ENCODE assay signal across 1 cellular context in genomic region chr2:74072542-74072941, GRCh38.
TF ChIP-seq lines count a peak whose summit lies in the region.

No MANE protein-coding gene starts in this region.

TF ChIP-seq in K562, 482 proteins besides CTCF, POLR2A, EP300 and RAD21 (continued from another document):
- TF ChIP-seq NR2F6 (CRISPR knock-in tag; IDR thresholded peaks at IDR 0.05) (no peak), PHB (CRISPR knock-in tag; IDR thresholded peaks at IDR 0.05) (no peak), CCAR2 (IDR thresholded peaks at IDR 0.05; ENCODE audit: low read depth, low read length) (no peak), ZNF23 (CRISPR knock-in tag; IDR thresholded peaks at IDR 0.05) (no peak), ARID1B (IDR thresholded peaks at IDR 0.05) (0 out of 2 replicates have a peak, but pooled peaks have one; percentile 40), SMARCA4 (IDR thresholded peaks at IDR 0.05) (peak; percentile 30; the same call in 1 of the 2 replicates), FOXA3 (CRISPR knock-in tag; conservative IDR thresholded peaks at IDR 0.05 in 1 of 2, IDR thresholded peaks at IDR 0.05 in 1 of 2) (no peak), DMBX1 (CRISPR knock-in tag; IDR thresholded peaks at IDR 0.05; ENCODE audit: borderline replicate concordance) (no peak), ZBTB11 (CRISPR knock-in tag; IDR thresholded peaks at IDR 0.05) (no peak), BRD4 (IDR thresholded peaks at IDR 0.05) (no peak), ELK1 (CRISPR knock-in tag; IDR thresholded peaks at IDR 0.05) (no peak), CEBPG (CRISPR knock-in tag; IDR thresholded peaks at IDR 0.05) (no peak), CEBPG (tag; conservative IDR thresholded peaks at IDR 0.05 in 1 of 2, IDR thresholded peaks at IDR 0.05 in 1 of 2) (peak; percentile 77 to 92), GTF2A2 (tag; IDR thresholded peaks at IDR 0.05) (no peak), RBFOX2 (IDR thresholded peaks at IDR 0.05; ENCODE audit: low read depth, low read length) (no peak), CEBPB (tag; IDR thresholded peaks at IDR 0.05) (peak; percentile 94), GTF2F1 (IDR thresholded peaks at IDR 0.05; ENCODE audit: low read depth, low read length) (no peak), CCNT2 (IDR thresholded peaks at IDR 0.05; ENCODE audit: borderline replicate concordance, extremely low read depth, insufficient read length, low read depth, low read length) (no peak), DPF2 (IDR thresholded peaks at IDR 0.05) (peak; percentile 43; the same call in 1 of the 2 replicates), ZNF354B (CRISPR knock-in tag; IDR thresholded peaks at IDR 0.05) (no peak), STAT5A (IDR thresholded peaks at IDR 0.05; ENCODE audit: borderline replicate concordance, low read length) (no peak), JUN (IDR thresholded peaks at IDR 0.05; ENCODE audit: borderline replicate concordance, low read depth, low read length) (no peak), JUN (CRISPR knock-in tag; IDR thresholded peaks at IDR 0.05; ENCODE audit: borderline replicate concordance) (no peak), TSC22D4 (tag; IDR thresholded peaks at IDR 0.05) (no peak), JUND (IDR thresholded peaks at IDR 0.05; ENCODE audit: borderline replicate concordance, low read depth, low read length) (no peak), JUND (tag; IDR thresholded peaks at IDR 0.05; ENCODE audit: borderline replicate concordance, low read depth, low read length) (no peak), SUPT5H (IDR thresholded peaks at IDR 0.05) (no peak), CBFA2T3 (IDR thresholded peaks at IDR 0.05) (peak; percentile 50)
